Comparison of ENCODE assay signal across 8 cellular contexts in genomic region chr19:8334458-8335342, GRCh38. TPM values are rescaled to one million over a fixed set of nuclear protein-coding genes. Genes with fewer than 3 reads are reported as not detected.
DNase-seq lines count a peak whose midpoint lies in the region; ATAC-seq and TF ChIP-seq lines count a peak whose summit lies in the region.

No MANE protein-coding gene starts in this region.

- H3K4me1 ChIP-seq in HUES64 (ENCODE audit: insufficient read depth, low read length) (no peaks in the 10 kb centered on the region), neuron (ENCODE audit: insufficient read depth, low read length) (peaks cover 8% of the 10 kb centered on the region)

- H3K27me3 ChIP-seq in HUES64 (ENCODE audit: insufficient read depth, low read length): peaks cover 59% of the 10 kb centered on the region
- H3K27me3 ChIP-seq in neuron (ENCODE audit: insufficient read depth, low read length): peaks cover 41% of the 10 kb centered on the region

- DNase-seq in NCI-H1417 (lab: John Stamatoyannopoulos, UW): peak; percentile 49 to 88 (median 84)
- no peak for DNase-seq in NCI-H1417 treated with DMSO at 0.1 percent for 48 hours (lab: John Stamatoyannopoulos, UW)

- ATAC-seq in SK-N-SH treated with all-trans-retinoic acid at 6 μM for 48 hours (peak; percentile 46), esophagus mucosa (peak; percentile 80), HG02588 (IDR thresholded peaks at IDR 0.05; ENCODE audit: unreplicated experiment) (no peak), GM18868 (IDR thresholded peaks at IDR 0.05; ENCODE audit: unreplicated experiment) (no peak)

- H3K4me3 ChIP-seq in HUES64 (ENCODE audit: low read length): peak overlapping the region; percentile 58
- H3K4me3 ChIP-seq in neuron (ENCODE audit: low read length): peak overlapping the region; percentile 47

- peak overlapping the region; percentile 30; the same call in 1 of the 2 replicates for H3K9ac ChIP-seq in HUES64 (ENCODE audit: low read depth, low read length)

- H2AFZ ChIP-seq in neuron (ENCODE audit: low read depth, low read length): peak overlapping the region; percentile 80

- 2% methylated on average over 117 of the region's 117 CpGs for WGBS in HUES64

- H3K27ac ChIP-seq in HUES64 (ENCODE audit: low read depth, low read length): no peak overlapping the region

- no peaks in the 10 kb centered on the region for H3K9me3 ChIP-seq in HUES64 (ENCODE audit: insufficient read depth, low read depth, low read length)
- no peaks in the 10 kb centered on the region for H3K9me3 ChIP-seq in neuron (ENCODE audit: low read length)

- H3K36me3 ChIP-seq in HUES64 (ENCODE audit: insufficient read depth, low read length): no peaks in the 10 kb centered on the region
- no peaks in the 10 kb centered on the region for H3K36me3 ChIP-seq in neuron (ENCODE audit: insufficient read depth, low read length)

TF ChIP-seq in SK-N-SH treated with all-trans-retinoic acid at 6 μM for 48 hours, 23 proteins besides CTCF, POLR2A, EP300 and RAD21:
- TF ChIP-seq PPARA (CRISPR knock-in tag; IDR thresholded peaks at IDR 0.05; ENCODE audit: borderline replicate concordance) (no peak), ISL1 (CRISPR knock-in tag; IDR thresholded peaks at IDR 0.05) (no peak), ZNF8 (CRISPR knock-in tag; IDR thresholded peaks at IDR 0.05) (no peak), ZC3H10 (CRISPR knock-in tag; IDR thresholded peaks at IDR 0.05) (no peak), ESRRG (CRISPR knock-in tag; IDR thresholded peaks at IDR 0.05) (no peak), ZNF565 (CRISPR knock-in tag; conservative IDR thresholded peaks at IDR 0.05; ENCODE audit: low read depth) (no peak), ZFP30 (CRISPR knock-in tag; IDR thresholded peaks at IDR 0.05) (no peak), ZFP3 (CRISPR knock-in tag; IDR thresholded peaks at IDR 0.05) (no peak), ZNF70 (CRISPR knock-in tag; IDR thresholded peaks at IDR 0.05) (no peak)
- TF ChIP-seq, protein P1, sequence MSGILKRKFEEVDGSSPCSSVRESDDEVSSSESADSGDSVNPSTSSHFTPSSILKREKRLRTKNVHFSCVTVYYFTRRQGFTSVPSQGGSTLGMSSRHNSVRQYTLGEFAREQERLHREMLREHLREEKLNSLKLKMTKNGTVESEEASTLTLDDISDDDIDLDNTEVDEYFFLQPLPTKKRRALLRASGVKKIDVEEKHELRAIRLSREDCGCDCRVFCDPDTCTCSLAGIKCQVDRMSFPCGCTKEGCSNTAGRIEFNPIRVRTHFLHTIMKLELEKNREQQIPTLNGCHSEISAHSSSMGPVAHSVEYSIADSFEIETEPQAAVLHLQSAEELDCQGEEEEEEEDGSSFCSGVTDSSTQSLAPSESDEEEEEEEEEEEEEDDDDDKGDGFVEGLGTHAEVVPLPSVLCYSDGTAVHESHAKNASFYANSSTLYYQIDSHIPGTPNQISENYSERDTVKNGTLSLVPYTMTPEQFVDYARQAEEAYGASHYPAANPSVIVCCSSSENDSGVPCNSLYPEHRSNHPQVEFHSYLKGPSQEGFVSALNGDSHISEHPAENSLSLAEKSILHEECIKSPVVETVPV (CRISPR knock-in tag; IDR thresholded peaks at IDR 0.05): no peak

RNA-seq across cellular contexts. Expression of gene KANK3, which starts 8.4 kb away (rescaled TPM):
- 0.85 TPM for polyA plus RNA-seq in HUES64 (2013, experiment 1 of 2)
- 0.89 TPM for polyA plus RNA-seq in HUES64 (2013, experiment 2 of 2)
- total RNA-seq in esophagus mucosa: 1.6 TPM

RNA-seq across cellular contexts. Expression of gene RPS28, which starts 13.4 kb away (rescaled TPM):
- 1,023 TPM for polyA plus RNA-seq in HUES64 (2013, experiment 1 of 2)
- polyA plus RNA-seq in HUES64 (2013, experiment 2 of 2): 1,033 TPM
- total RNA-seq in esophagus mucosa: 1,802 TPM

RNA-seq across cellular contexts. Expression of gene NDUFA7, which starts 13.5 kb away (rescaled TPM):
- 103 TPM for polyA plus RNA-seq in HUES64 (2013, experiment 1 of 2)
- 123 TPM for polyA plus RNA-seq in HUES64 (2013, experiment 2 of 2)
- total RNA-seq in esophagus mucosa: 52.2 TPM

RNA-seq across cellular contexts. Expression of gene CD320, which starts 26.5 kb away (rescaled TPM):
- polyA plus RNA-seq in HUES64 (2013, experiment 1 of 2): 68.8 TPM
- polyA plus RNA-seq in HUES64 (2013, experiment 2 of 2): 67.1 TPM
- 12.0 TPM for total RNA-seq in esophagus mucosa

RNA-seq across cellular contexts. Expression of gene ANGPTL4, which starts 29.3 kb away (rescaled TPM):
- 1.5 TPM for polyA plus RNA-seq in HUES64 (2013, experiment 1 of 2)
- 1.3 TPM for polyA plus RNA-seq in HUES64 (2013, experiment 2 of 2)
- 55.4 TPM for total RNA-seq in esophagus mucosa

Comparison
In these comparisons a context has a peak if more than half of its experiments do, and no peak if none do; other contexts are left out.
1. ATAC-seq: peak in SK-N-SH treated with all-trans-retinoic acid at 6 μM for 48 hours (single experiment) and esophagus mucosa (single experiment); none in HG02588 (single experiment) and GM18868 (single experiment).